ENCODE assay signal across 9 cellular contexts in genomic region chr19:29467824-29468401, GRCh38.
A peak's percentile ranks its signal among the peaks of the same experiment; 100 is the strongest.
DNase-seq lines count a peak whose midpoint lies in the region; ATAC-seq and TF ChIP-seq lines count a peak whose summit lies in the region.
"Had no signal": no experiment of that assay in that cellular context is flagged by ENCODE, and none has a peak within 500 bp of the region (broad histone marks: within the 10 kb centered on the region; RNA-seq: fewer than 3 reads in every experiment).

No MANE protein-coding gene starts in this region.

- H3K9me3 Mint-ChIP-seq in effector memory CD8-positive, alpha-beta T cell, result no peaks in the 10 kb centered on the region
- H3K9me3 Mint-ChIP-seq: activated naive CD4-positive, alpha-beta T cell treated with anti-CD3 and anti-CD28 coated beads, Interleukin-2, amount 50 U/mL, for 24 hours had no signal

- no peaks in the 10 kb centered on the region for H3K4me1 Mint-ChIP-seq in effector memory CD8-positive, alpha-beta T cell (ENCODE audit: low read depth in 2 of 2)
- H3K4me1 Mint-ChIP-seq: activated naive CD4-positive, alpha-beta T cell treated with anti-CD3 and anti-CD28 coated beads, Interleukin-2, amount 50 U/mL, for 24 hours had no signal

- TF ChIP-seq CTCF in tibial artery (IDR thresholded peaks at IDR 0.05), result no peak

- H3K27ac ChIP-seq in tibial artery, result no peak overlapping the region

- H3K27ac Mint-ChIP-seq in effector memory CD8-positive, alpha-beta T cell, result no peak overlapping the region
- H3K27ac Mint-ChIP-seq: activated naive CD4-positive, alpha-beta T cell treated with anti-CD3 and anti-CD28 coated beads, Interleukin-2, amount 50 U/mL, for 24 hours had no signal

- peaks cover 18 to 45% of the 10 kb centered on the region in 2 donors for H3K27me3 Mint-ChIP-seq in effector memory CD8-positive, alpha-beta T cell

- H3K36me3 ChIP-seq in tibial artery, result no peaks in the 10 kb centered on the region

- no peaks in the 10 kb centered on the region for H3K27me3 ChIP-seq in tibial artery

- no peak overlapping the region for H3K4me3 Mint-ChIP-seq in effector memory CD8-positive, alpha-beta T cell
- H3K4me3 Mint-ChIP-seq: activated naive CD4-positive, alpha-beta T cell treated with anti-CD3 and anti-CD28 coated beads, Interleukin-2, amount 50 U/mL, for 24 hours had no signal

- ATAC-seq in effector memory CD8-positive, alpha-beta T cell (replicated peaks), result peak; percentile 31
- ATAC-seq in GM21515 (IDR thresholded peaks at IDR 0.05; ENCODE audit: unreplicated experiment), result no peak
- no peak for ATAC-seq in GM18502 (IDR thresholded peaks at IDR 0.05; ENCODE audit: poor library complexity, unreplicated experiment)

- H3K36me3 Mint-ChIP-seq in effector memory CD8-positive, alpha-beta T cell (ENCODE audit: insufficient read depth), result no peaks in the 10 kb centered on the region
- H3K36me3 Mint-ChIP-seq: activated naive CD4-positive, alpha-beta T cell treated with anti-CD3 and anti-CD28 coated beads, Interleukin-2, amount 50 U/mL, for 24 hours had no signal

- intact Hi-C loops in tibial artery (cut with DNase I; ENCODE audit: low total_unique reads), result no loop called here

- H3K4me3 ChIP-seq in tibial artery, result no peak overlapping the region

- H3K9me3 ChIP-seq in tibial artery, result no peaks in the 10 kb centered on the region

- no peaks in the 10 kb centered on the region for H3K4me1 ChIP-seq in tibial artery

- DNase-seq in stimulated activated CD4-positive, alpha-beta T cell treated with anti-CD3 and anti-CD28 coated beads, Interleukin-12 subunit alpha, Interleukin-12 subunit beta, amount 100 ng/mL, for 4 hours, result peak; percentile 4
- no peak for DNase-seq in stimulated activated CD4-positive, alpha-beta T cell treated with anti-CD3 and anti-CD28 coated beads, Interleukin-4, amount 100 ng/mL, for 4 hours
- DNase-seq in NCI-H526 (lab: John Stamatoyannopoulos, UW) (peak; percentile 17 to 71), tibial artery (no peak)
- no peak for DNase-seq in effector memory CD8-positive, alpha-beta T cell
- DNase-seq in stimulated activated CD4-positive, alpha-beta T cell treated with anti-CD3 and anti-CD28 coated beads, Interleukin-4, amount 100 ng/mL, for 24 hours, result peak; percentile 10

Comparison
In these comparisons a context has a peak if more than half of its experiments do, and no peak if none do; other contexts are left out.
1. DNase-seq: peak in stimulated activated CD4-positive, alpha-beta T cell treated with anti-CD3 and anti-CD28 coated beads, Interleukin-12 subunit alpha, Interleukin-12 subunit beta, amount 100 ng/mL, for 4 hours (single experiment), NCI-H526 (2 of 2) and stimulated activated CD4-positive, alpha-beta T cell treated with anti-CD3 and anti-CD28 coated beads, Interleukin-4, amount 100 ng/mL, for 24 hours (single experiment); none in stimulated activated CD4-positive, alpha-beta T cell treated with anti-CD3 and anti-CD28 coated beads, Interleukin-4, amount 100 ng/mL, for 4 hours (0 of 2), effector memory CD8-positive, alpha-beta T cell (0 of 3) and tibial artery (0 of 2).